26 cellular contexts compared by ENCODE assay signal in genomic region chr15:73647259-73648026, GRCh38. TPM values are rescaled to one million over a fixed set of nuclear protein-coding genes. Genes with fewer than 3 reads are reported as not detected.
DNase-seq lines count a peak whose midpoint lies in the region; ATAC-seq, FAIRE-seq and TF ChIP-seq lines count a peak whose summit lies in the region.
"Had no signal": no experiment of that assay in that cellular context is flagged by ENCODE, and none has a peak within 500 bp of the region (broad histone marks: within the 10 kb centered on the region; RNA-seq: fewer than 3 reads in every experiment).

No MANE protein-coding gene starts in this region.

- dilution Hi-C loops in keratinocyte (cut with MboI; ENCODE audit: extremely low pct_ligation_motif_present, low sequenced_read_pairs): no loop called here

- no peak for TF ChIP-seq CTCF in Caco-2 (IDR thresholded peaks at IDR 0.05; ENCODE audit: insufficient read depth in 1 of 2, low read depth in 1 of 2, low read length in 1 of 2, severe bottlenecking in 1 of 2, unreplicated experiment in 1 of 2)
- no peak for TF ChIP-seq CTCF in keratinocyte (optimal IDR thresholded peaks at IDR 0.05 in 1 of 3, IDR thresholded peaks at IDR 0.05 in 1 of 3, conservative IDR thresholded peaks at IDR 0.05 in 1 of 3; ENCODE audit: extremely low read depth in 1 of 3, insufficient read depth in 2 of 3, low read length in 3 of 3)

- H3K9me1 ChIP-seq in keratinocyte (ENCODE audit: control insufficient read depth, extremely low read depth, insufficient read depth, low read length): no peaks in the 10 kb centered on the region

- peak; percentile 97 for FAIRE-seq in keratinocyte (lab: Jason Lieb, UNC)
- FAIRE-seq: A204.1 had no signal

- H3K9me3 ChIP-seq in Caco-2 (no peaks in the 10 kb centered on the region), keratinocyte (ENCODE audit: control insufficient read depth, low read depth, low read length) (no peaks in the 10 kb centered on the region)
- H3K9me3 ChIP-seq: body of pancreas, colonic mucosa, transverse colon had no signal

- no peaks in the 10 kb centered on the region for H3K36me3 ChIP-seq in Caco-2 (ENCODE audit: control insufficient read depth, insufficient read depth, low read length)
- no peaks in the 10 kb centered on the region for H3K36me3 ChIP-seq in keratinocyte (ENCODE audit: control insufficient read depth in 2 of 2, extremely low read depth in 1 of 2, insufficient read depth in 2 of 2, low read length in 2 of 2)
- H3K36me3 ChIP-seq: colonic mucosa, transverse colon had no signal

- no peaks in the 10 kb centered on the region for H4K20me1 ChIP-seq in keratinocyte (ENCODE audit: control insufficient read depth, extremely low read depth, insufficient read depth, low read length)

- no peaks in the 10 kb centered on the region for H3K36me3 Mint-ChIP-seq in Caco-2 (ENCODE audit: insufficient read depth, unreplicated experiment)

- H3K9ac ChIP-seq in keratinocyte (ENCODE audit: control insufficient read depth, extremely low read depth, insufficient read depth, low read length): peak overlapping the region; percentile 14

- H3K79me2 ChIP-seq in keratinocyte (ENCODE audit: control insufficient read depth, insufficient read depth, low read length): no peaks in the 10 kb centered on the region

- peak overlapping the region; percentile 74 for H3K27ac ChIP-seq in keratinocyte (ENCODE audit: control insufficient read depth, insufficient read depth, low read length)
- H3K27ac ChIP-seq: body of pancreas, colonic mucosa, SK-N-MC, transverse colon had no signal

- intact Hi-C loops in Caco-2 (cut with micrococcal nuclease; ENCODE audit: unreplicated experiment) (no loop called here), sciatic nerve (cut with DNase I) (no loop called here)

- peak overlapping the region; percentile 29 for H3K27ac Mint-ChIP-seq in Caco-2 (ENCODE audit: unreplicated experiment)
- H3K27ac Mint-ChIP-seq: activated B cell treated with CpG ODN at 0.5 μM for 24 hours; activated naive CD8-positive, alpha-beta T cell treated with anti-CD3 and anti-CD28 coated beads, Interleukin-2, amount 10 ng/mL, durations not matched to agents 7 days and 5 days; stimulated activated naive CD8-positive, alpha-beta T cell treated with anti-CD3 and anti-CD28 coated beads, Interleukin-15, Interleukin-2, amounts not matched to agents 100 ng/mL and 50 ng/mL, for 24 hours had no signal

- H3K4me1 ChIP-seq in Caco-2: peaks cover 7% of the 10 kb centered on the region; the same call in 1 of the 2 replicates
- peaks cover 30% of the 10 kb centered on the region for H3K4me1 ChIP-seq in keratinocyte (ENCODE audit: control insufficient read depth, extremely low read depth, insufficient read depth, low read length)
- H3K4me1 ChIP-seq: body of pancreas, colonic mucosa, transverse colon had no signal

- peak overlapping the region; percentile 52 for H2AFZ ChIP-seq in keratinocyte (ENCODE audit: control insufficient read depth, low read length)

- no peak for ATAC-seq in sciatic nerve
- ATAC-seq: body of pancreas, left colon, Panc1 had no signal

- no TSS peak for BruUV-seq in Caco-2 (replicated peaks; lab: Mats Ljungman, UMichigan)

- POLR2A ChIA-PET in Caco-2 (lab: Charles Lee): no interaction called here

- CTCF ChIA-PET in Caco-2 (lab: Charles Lee): interaction anchor here (0.7 to 1.7 kb wide), 2 partner anchors 11 to 44 kb away, joined by 4 to 10 read pairs; no protein-coding TSS in a partner anchor

- peaks cover 15% of the 10 kb centered on the region for H3K4me1 Mint-ChIP-seq in Caco-2 (ENCODE audit: low read depth, unreplicated experiment)
- H3K4me1 Mint-ChIP-seq: activated B cell treated with CpG ODN at 0.5 μM for 24 hours had no signal

- H3K27me3 Mint-ChIP-seq in Caco-2 (ENCODE audit: insufficient read depth, unreplicated experiment): peaks cover 3% of the 10 kb centered on the region

- H3K4me3 ChIP-seq in Caco-2 (ENCODE audit: low read depth, low read length) (no peak overlapping the region), keratinocyte (ENCODE audit: control insufficient read depth in 2 of 3, extremely low read depth in 1 of 3, insufficient read depth in 2 of 3, low read depth in 1 of 3, low read length in 3 of 3) (peak overlapping the region in 1 of 3 experiments; percentile 4)
- H3K4me3 ChIP-seq: body of pancreas, colonic mucosa, SK-N-MC, transverse colon had no signal

- DNase-seq in Caco-2: peak; percentile 13 to 37
- DNase-seq in LoVo (ENCODE audit: low spot score): peak; percentile 61
- DNase-seq in amniotic epithelial cell (ENCODE audit: low read depth): peak; percentile 14
- no peak for DNase-seq in keratinocyte (ENCODE audit: low read depth, low spot score)
- no peak for DNase-seq in cerebellar cortex (ENCODE audit: low spot score)
- DNase-seq in Kasumi-1 (lab: John Stamatoyannopoulos, UW): no peak
- no peak for DNase-seq in cerebellum (ENCODE audit: low spot score)
- DNase-seq in sciatic nerve (ENCODE audit: low spot score): no peak
- DNase-seq: activated B cell treated with CpG ODN at 0.5 μM for 24 hours; activated CD4-positive, alpha-beta T cell treated with anti-CD3 and anti-CD28 coated beads, Interleukin-2, amount 50 U/mL, for 48 hours; activated naive CD8-positive, alpha-beta T cell treated with anti-CD3 and anti-CD28 coated beads, Interleukin-2, amount 10 ng/mL, durations not matched to agents 7 days and 5 days; body of pancreas; colonic mucosa; COR-L47; HCEC 1CT; left colon; mesenchymal stem cell; NCI-H1092 treated with DMSO at 0.1 percent for 48 hours; NCI-H2081; occipital lobe; retina; transverse colon had no signal

- no peak overlapping the region for H3K4me3 Mint-ChIP-seq in Caco-2 (ENCODE audit: unreplicated experiment)
- H3K4me3 Mint-ChIP-seq: activated B cell treated with CpG ODN at 0.5 μM for 24 hours; activated naive CD8-positive, alpha-beta T cell treated with anti-CD3 and anti-CD28 coated beads, Interleukin-2, amount 10 ng/mL, durations not matched to agents 7 days and 5 days; stimulated activated naive CD8-positive, alpha-beta T cell treated with anti-CD3 and anti-CD28 coated beads, Interleukin-15, Interleukin-2, amounts not matched to agents 100 ng/mL and 50 ng/mL, for 24 hours had no signal

- H3K27me3 ChIP-seq in Caco-2 (replicated peaks; ENCODE audit: control insufficient read depth, insufficient read depth, low read length) (no peaks in the 10 kb centered on the region), keratinocyte (ENCODE audit: control insufficient read depth, extremely low read depth, insufficient read depth, low read length) (no peaks in the 10 kb centered on the region)
- H3K27me3 ChIP-seq: body of pancreas, colonic mucosa, transverse colon had no signal

- peak overlapping the region; percentile 58 for H3K4me2 ChIP-seq in keratinocyte (ENCODE audit: control insufficient read depth, extremely low read depth, insufficient read depth, low read depth, low read length)

- H3K9me3 Mint-ChIP-seq in Caco-2 (ENCODE audit: unreplicated experiment): peaks cover 12% of the 10 kb centered on the region
- H3K9me3 Mint-ChIP-seq: activated naive CD8-positive, alpha-beta T cell treated with anti-CD3 and anti-CD28 coated beads, Interleukin-2, amount 10 ng/mL, durations not matched to agents 7 days and 5 days had no signal

RNA-seq across cellular contexts. Expression of gene NPTN, which starts 14.3 kb away (rescaled TPM):
- 124 TPM in 2 replicates for total RNA-seq in Caco-2 (2022)
- 137 to 282 TPM (median 223 TPM) in 3 replicates for polyA plus RNA-seq in keratinocyte
- 212 TPM for polyA plus RNA-seq in keratinocyte (2011; ENCODE audit: low read depth)
- 117 and 166 TPM in 2 replicates for polyA plus RNA-seq in keratinocyte (2011; cell fraction: cytosol; rRNA removed)
- 442 and 516 TPM in 2 replicates for polyA plus RNA-seq in keratinocyte (2011; cell fraction: nucleus; rRNA removed)
- polyA plus RNA-seq in keratinocyte (2012; ENCODE audit: low replicate concordance): 86.1 and 170 TPM in 2 replicates
- 98.3 to 190 TPM (median 181 TPM) in 3 replicates for polyA minus RNA-seq in keratinocyte
- polyA minus RNA-seq in keratinocyte (2011; cell fraction: cytosol; rRNA and poly(A)+ RNA removed): 73.1 TPM
- 140 and 258 TPM in 2 replicates for polyA minus RNA-seq in keratinocyte (2011; cell fraction: nucleus; rRNA and poly(A)+ RNA removed)
- total RNA-seq in cerebellum: 122 TPM
- total RNA-seq in sciatic nerve: 85.5 TPM

RNA-seq across cellular contexts. Expression of gene CD276, which starts 36.7 kb away (rescaled TPM):
- total RNA-seq in Caco-2 (2022) (70.5 and 74.2 TPM in 2 replicates), cerebellum (39.6 TPM), sciatic nerve (47.0 TPM)
- 48.9 to 135 TPM (median 62.9 TPM) in 3 replicates for polyA plus RNA-seq in keratinocyte
- 77.5 TPM for polyA plus RNA-seq in keratinocyte (2011; ENCODE audit: low read depth)
- 53.7 and 79.5 TPM in 2 replicates for polyA plus RNA-seq in keratinocyte (2011; cell fraction: cytosol; rRNA removed)
- polyA plus RNA-seq in keratinocyte (2011; cell fraction: nucleus; rRNA removed): 168 and 214 TPM in 2 replicates
- polyA plus RNA-seq in keratinocyte (2012; ENCODE audit: low replicate concordance): 49.3 and 162 TPM in 2 replicates
- 74.5 to 299 TPM (median 92.7 TPM) in 3 replicates for polyA minus RNA-seq in keratinocyte
- 124 TPM for polyA minus RNA-seq in keratinocyte (2011; cell fraction: cytosol; rRNA and poly(A)+ RNA removed)
- polyA minus RNA-seq in keratinocyte (2011; cell fraction: nucleus; rRNA and poly(A)+ RNA removed): 144 and 149 TPM in 2 replicates

Comparison
In these comparisons a context has a peak if more than half of its experiments do, and no peak if none do; other contexts are left out.
1. DNase-seq: peak in Caco-2 (2 of 2), LoVo (single experiment) and amniotic epithelial cell (single experiment); none in keratinocyte (single experiment), cerebellar cortex (single experiment), Kasumi-1 (0 of 2), cerebellum (single experiment) and sciatic nerve (single experiment).